Comparison of ENCODE assay signal across 16 cellular contexts in the genomic region with DNA sequence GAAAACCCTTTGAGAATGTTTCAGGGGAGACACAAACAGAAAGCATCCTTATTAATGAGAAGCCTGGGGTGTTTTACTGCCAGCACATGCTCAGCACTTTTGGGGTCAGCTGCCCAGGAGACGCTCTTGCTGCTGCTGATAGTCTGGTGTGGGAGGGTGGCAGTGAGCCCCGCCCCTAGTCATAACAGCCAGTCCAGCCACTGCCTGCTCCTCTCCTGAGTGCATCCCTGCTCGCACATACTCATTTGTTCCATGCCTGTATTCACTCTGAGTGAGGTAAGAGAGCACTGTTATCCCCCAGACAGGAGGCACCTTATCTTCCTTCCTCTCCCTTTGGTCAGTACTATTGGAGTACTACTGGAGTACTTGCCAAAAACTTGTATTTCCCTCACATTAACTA.
A peak's percentile ranks its signal among the peaks of the same experiment; 100 is the strongest.
DNase-seq lines count a peak whose midpoint lies in the region; ATAC-seq and TF ChIP-seq lines count a peak whose summit lies in the region.
"Had no signal": no experiment of that assay in that cellular context is flagged by ENCODE, and none has a peak within 500 bp of the region (broad histone marks: within the 10 kb centered on the region; RNA-seq: fewer than 3 reads in every experiment).

No MANE protein-coding gene starts in this region.

- no peaks in the 10 kb centered on the region for H3K27me3 Mint-ChIP-seq in activated naive CD4-positive, alpha-beta T cell treated with anti-CD3 and anti-CD28 coated beads, Interleukin-2, amount 50 U/mL, for 24 hours
- H3K27me3 Mint-ChIP-seq in activated naive CD4-positive, alpha-beta T cell treated with anti-CD3 and anti-CD28 coated beads, Interleukin-2, amount 10 ng/mL, durations not matched to agents 7 days and 5 days = no peaks in the 10 kb centered on the region
- H3K27me3 Mint-ChIP-seq: B cell; CD4-positive, CD25-positive, alpha-beta regulatory T cell had no signal

- H3K4me1 ChIP-seq in stomach = peaks cover 0 to 6% (median 5%) of the 10 kb centered on the region in 4 donors

- peak overlapping the region; percentile 41 for H3K27ac Mint-ChIP-seq in activated naive CD4-positive, alpha-beta T cell treated with anti-CD3 and anti-CD28 coated beads, Interleukin-2, amount 50 U/mL, for 24 hours
- H3K27ac Mint-ChIP-seq in activated naive CD4-positive, alpha-beta T cell treated with anti-CD3 and anti-CD28 coated beads, Interleukin-2, amount 10 ng/mL, durations not matched to agents 7 days and 5 days = no peak overlapping the region
- H3K27ac Mint-ChIP-seq: B cell; CD4-positive, CD25-positive, alpha-beta regulatory T cell had no signal

- no peak for TF ChIP-seq EP300 in stomach (IDR thresholded peaks at IDR 0.05)

- CTCF ChIA-PET in activated naive CD4-positive, alpha-beta T cell treated with anti-CD3 and anti-CD28 coated beads, Interleukin-2, amount 10 ng/mL, durations not matched to agents 7 days and 5 days (lab: Charles Lee) = interaction anchor here (1.0 kb wide), 1 partner anchor 22 kb away, joined by 3 read pairs; no protein-coding TSS in a partner anchor
- CTCF ChIA-PET in RWPE1 (lab: Yijun Ruan, JAX) = no interaction called here

- 89 to 97% (median 96%) methylated on average over 3 of the region's 3 CpGs for WGBS in stomach, 5 donors

- H3K36me3 ChIP-seq in stomach = peaks cover 33 to 88% (median 80%) of the 10 kb centered on the region in 4 donors

- no peak for ATAC-seq in GM19463 (IDR thresholded peaks at IDR 0.05; ENCODE audit: unreplicated experiment)

- intact Hi-C loops in stomach (cut with DNase I; ENCODE audit: low total_unique reads) = no loop called here

- no peak overlapping the region for H3K4me3 ChIP-seq in stomach

- no peaks in the 10 kb centered on the region for H3K4me1 Mint-ChIP-seq in activated naive CD4-positive, alpha-beta T cell treated with anti-CD3 and anti-CD28 coated beads, Interleukin-2, amount 50 U/mL, for 24 hours
- H3K4me1 Mint-ChIP-seq in activated naive CD4-positive, alpha-beta T cell treated with anti-CD3 and anti-CD28 coated beads, Interleukin-2, amount 10 ng/mL, durations not matched to agents 7 days and 5 days = no peaks in the 10 kb centered on the region
- H3K4me1 Mint-ChIP-seq: B cell had no signal

- no peaks in the 10 kb centered on the region for H3K27me3 ChIP-seq in stomach

- H3K27ac ChIP-seq in RWPE1 = peak overlapping the region; percentile 28
- no peak overlapping the region for H3K27ac ChIP-seq in stomach

- no peak overlapping the region for H3K4me3 Mint-ChIP-seq in activated naive CD4-positive, alpha-beta T cell treated with anti-CD3 and anti-CD28 coated beads, Interleukin-2, amount 50 U/mL, for 24 hours
- no peak overlapping the region for H3K4me3 Mint-ChIP-seq in activated naive CD4-positive, alpha-beta T cell treated with anti-CD3 and anti-CD28 coated beads, Interleukin-2, amount 10 ng/mL, durations not matched to agents 7 days and 5 days
- H3K4me3 Mint-ChIP-seq: B cell; CD4-positive, CD25-positive, alpha-beta regulatory T cell had no signal

- H3K9me3 ChIP-seq in stomach = no peaks in the 10 kb centered on the region

- H3K36me3 Mint-ChIP-seq in activated naive CD4-positive, alpha-beta T cell treated with anti-CD3 and anti-CD28 coated beads, Interleukin-2, amount 50 U/mL, for 24 hours = peaks cover 8% of the 10 kb centered on the region
- H3K36me3 Mint-ChIP-seq in activated naive CD4-positive, alpha-beta T cell treated with anti-CD3 and anti-CD28 coated beads, Interleukin-2, amount 10 ng/mL, durations not matched to agents 7 days and 5 days = peaks cover 15% of the 10 kb centered on the region

- no peaks in the 10 kb centered on the region for H3K9me3 Mint-ChIP-seq in activated naive CD4-positive, alpha-beta T cell treated with anti-CD3 and anti-CD28 coated beads, Interleukin-2, amount 50 U/mL, for 24 hours
- no peaks in the 10 kb centered on the region for H3K9me3 Mint-ChIP-seq in activated naive CD4-positive, alpha-beta T cell treated with anti-CD3 and anti-CD28 coated beads, Interleukin-2, amount 10 ng/mL, durations not matched to agents 7 days and 5 days

- DNase-seq in activated naive CD4-positive, alpha-beta T cell treated with anti-CD3 and anti-CD28 coated beads, Interleukin-2, amount 10 ng/mL, durations not matched to agents 7 days and 5 days = no peak
- DNase-seq in RWPE1 (ENCODE audit: low spot score) = no peak
- DNase-seq in cerebellum (ENCODE audit: low spot score) = peak; percentile 15
- peak; percentile 17 for DNase-seq in stomach
- no peak for DNase-seq in hippocampal formation (lab: John Stamatoyannopoulos, UW)
- DNase-seq: CD4-positive, CD25-positive, alpha-beta regulatory T cell; EL; KG1; NCI-H1436 treated with DMSO at 0.1 percent for 48 hours; NCI-H2081; NCI-H345; NCI-H69; NK-92 treated with Interleukin-12 subunit alpha and Interleukin-12 subunit beta, amount 100 ng/mL, for 24 hours had no signal

- POLR2A ChIA-PET in RWPE1 (lab: Yijun Ruan, JAX; ENCODE audit: low non-redundant PET) = no interaction called here

- TF ChIP-seq CTCF in RWPE1 (conservative IDR thresholded peaks at IDR 0.05; ENCODE audit: low read depth) (no peak), stomach (IDR thresholded peaks at IDR 0.05) (no peak)

- TF ChIP-seq POLR2A in stomach (IDR thresholded peaks at IDR 0.05) = no peak

Comparison
In these comparisons a context has a peak if more than half of its experiments do, and no peak if none do; other contexts are left out.
1. DNase-seq: peak in cerebellum (single experiment) and stomach (single experiment); none in activated naive CD4-positive, alpha-beta T cell treated with anti-CD3 and anti-CD28 coated beads, Interleukin-2, amount 10 ng/mL, durations not matched to agents 7 days and 5 days (single experiment), RWPE1 (single experiment) and hippocampal formation (0 of 2).